10 cellular contexts compared by ENCODE assay signal in the genomic region with DNA sequence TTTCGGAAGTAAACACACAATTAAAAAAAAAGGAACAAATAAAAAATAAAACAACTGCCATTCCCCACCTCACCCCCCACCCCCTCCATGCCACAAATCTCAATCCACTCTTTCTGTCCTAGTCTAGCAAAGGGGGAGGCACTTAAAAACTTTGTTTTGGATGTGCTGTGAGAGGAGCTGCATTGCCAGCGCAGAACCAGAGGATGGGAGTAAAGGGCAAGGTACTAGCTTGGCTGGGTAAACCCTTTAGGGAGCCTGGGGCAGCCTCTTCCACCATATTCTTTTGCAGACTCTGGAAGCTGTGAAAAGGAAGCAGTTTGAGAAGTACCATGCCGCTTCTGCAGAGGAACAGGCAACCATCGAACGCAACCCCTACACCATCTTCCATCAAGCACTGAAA. TPM values are rescaled to one million over a fixed set of nuclear protein-coding genes. Genes with fewer than 3 reads are reported as not detected.
DNase-seq lines count a peak whose midpoint lies in the region; ATAC-seq and TF ChIP-seq lines count a peak whose summit lies in the region.
"Had no signal": no experiment of that assay in that cellular context is flagged by ENCODE, and none has a peak within 500 bp of the region (broad histone marks: within the 10 kb centered on the region; RNA-seq: fewer than 3 reads in every experiment).

No MANE protein-coding gene starts in this region.

- H3K27ac ChIP-seq in cardiac muscle cell = peak overlapping the region; percentile 99
- H3K27ac ChIP-seq in subcutaneous abdominal adipose tissue (ENCODE audit: low read depth, low read length) = no peak overlapping the region

- no peaks in the 10 kb centered on the region for H3K27me3 ChIP-seq in cardiac muscle cell
- no peaks in the 10 kb centered on the region for H3K27me3 ChIP-seq in subcutaneous abdominal adipose tissue (ENCODE audit: control insufficient read depth in 5 of 5, insufficient read depth in 4 of 5, low read length in 5 of 5)

- peaks cover 9% of the 10 kb centered on the region for H3K36me3 ChIP-seq in cardiac muscle cell
- H3K36me3 ChIP-seq in subcutaneous abdominal adipose tissue (ENCODE audit: control insufficient read depth in 5 of 5, insufficient read depth in 5 of 5, low read length in 5 of 5) = peaks cover 0 to 40% (median 33%) of the 10 kb centered on the region in 5 donors

- no peak for ATAC-seq in Right ventricle myocardium inferior
- ATAC-seq in GM18861 (IDR thresholded peaks at IDR 0.05; ENCODE audit: unreplicated experiment) = no peak
- ATAC-seq in GM21360 (IDR thresholded peaks at IDR 0.05; ENCODE audit: unreplicated experiment) = no peak
- no peak for ATAC-seq in left ventricle myocardium superior

- peak overlapping the region in 3 of 5 donors; percentile 94 to 99 (median 98) for H3K9ac ChIP-seq in subcutaneous abdominal adipose tissue (ENCODE audit: low read length in 5 of 5)

- no peak for TF ChIP-seq CTCF in cardiac muscle cell (IDR thresholded peaks at IDR 0.05; ENCODE audit: low read depth, low read length)
- no peak for TF ChIP-seq CTCF in epithelial cell of esophagus (IDR thresholded peaks at IDR 0.05; ENCODE audit: insufficient read depth, low read depth, low read length, missing control alignments)

- H3K9me3 ChIP-seq in cardiac muscle cell (ENCODE audit: low read depth) (no peaks in the 10 kb centered on the region), subcutaneous abdominal adipose tissue (ENCODE audit: control insufficient read depth in 5 of 5, low read length in 5 of 5) (no peaks in the 10 kb centered on the region)

- intact Hi-C loops in Right ventricle myocardium inferior (cut with DNase I) (loop anchor here (5.0 kb wide), 1 partner anchor 81 kb away; a partner anchor contains a TSS), left ventricle myocardium superior (cut with micrococcal nuclease) (no loop called here)

- no peak for DNase-seq in cardiac muscle cell (ENCODE audit: low read depth in 1 of 2, low spot score in 1 of 2)
- no peak for DNase-seq in Right ventricle myocardium inferior (ENCODE audit: missing footprints)
- peak; percentile 52 for DNase-seq in RKO (ENCODE audit: low spot score)
- DNase-seq in epithelial cell of esophagus (ENCODE audit: low read depth) = no peak
- no peak for DNase-seq in left ventricle myocardium superior
- DNase-seq: dermis blood vessel endothelial cell; stimulated activated CD4-positive, alpha-beta T cell treated with anti-CD3 and anti-CD28 coated beads, Interleukin-12 subunit alpha, Interleukin-12 subunit beta, amount 100 ng/mL, for 4 hours had no signal

- peak overlapping the region; percentile 91 for H3K4me3 ChIP-seq in cardiac muscle cell
- peak overlapping the region; percentile 99 for H3K4me3 ChIP-seq in epithelial cell of esophagus (ENCODE audit: low read length)
- H3K4me3 ChIP-seq in subcutaneous abdominal adipose tissue (ENCODE audit: low read depth in 1 of 5, low read length in 5 of 5) = peak overlapping the region in 1 of 5 donors; percentile 96

- H3K4me1 ChIP-seq in cardiac muscle cell (ENCODE audit: low read depth) (peaks cover 14% of the 10 kb centered on the region), subcutaneous abdominal adipose tissue (ENCODE audit: control insufficient read depth in 5 of 5, insufficient read depth in 5 of 5, low read length in 5 of 5) (peaks cover 12 to 49% (median 39%) of the 10 kb centered on the region in 5 donors)

RNA-seq across cellular contexts. Expression of a gene that starts 1.4 kb away (rescaled TPM):
- total RNA-seq in cardiac muscle cell (64.8 and 81.6 TPM in 2 replicates), Right ventricle myocardium inferior (123 TPM), left ventricle myocardium superior (132 TPM)
- 179 and 198 TPM in 2 replicates for polyA plus RNA-seq in cardiac muscle cell

RNA-seq across cellular contexts. Expression of a gene that starts 1.6 kb away (rescaled TPM):
- 33.5 and 35.3 TPM in 2 replicates for total RNA-seq in cardiac muscle cell
- 25.6 and 30.0 TPM in 2 replicates for polyA plus RNA-seq in cardiac muscle cell
- 25.1 TPM for total RNA-seq in Right ventricle myocardium inferior
- total RNA-seq in left ventricle myocardium superior = 26.2 TPM

RNA-seq across cellular contexts. Expression of a gene that starts 8.0 kb away (rescaled TPM):
- total RNA-seq in cardiac muscle cell (35.6 and 47.9 TPM in 2 replicates), Right ventricle myocardium inferior (15.1 TPM), left ventricle myocardium superior (15.4 TPM)
- 75.4 and 75.8 TPM in 2 replicates for polyA plus RNA-seq in cardiac muscle cell

RNA-seq across cellular contexts. Expression of a gene that starts 26.2 kb away (rescaled TPM):
- 8.9 and 13.2 TPM in 2 replicates for total RNA-seq in cardiac muscle cell
- polyA plus RNA-seq in cardiac muscle cell = 12.2 and 17.7 TPM in 2 replicates
- total RNA-seq in Right ventricle myocardium inferior = 19.5 TPM
- 23.0 TPM for total RNA-seq in left ventricle myocardium superior

RNA-seq across cellular contexts. Expression of a gene that starts 57.6 kb away (rescaled TPM):
- 23.4 and 32.7 TPM in 2 replicates for total RNA-seq in cardiac muscle cell
- 51.9 and 59.0 TPM in 2 replicates for polyA plus RNA-seq in cardiac muscle cell
- 28.7 TPM for total RNA-seq in Right ventricle myocardium inferior
- total RNA-seq in left ventricle myocardium superior = 28.0 TPM
